1 cellular context compared by ENCODE assay signal in the genomic region with DNA sequence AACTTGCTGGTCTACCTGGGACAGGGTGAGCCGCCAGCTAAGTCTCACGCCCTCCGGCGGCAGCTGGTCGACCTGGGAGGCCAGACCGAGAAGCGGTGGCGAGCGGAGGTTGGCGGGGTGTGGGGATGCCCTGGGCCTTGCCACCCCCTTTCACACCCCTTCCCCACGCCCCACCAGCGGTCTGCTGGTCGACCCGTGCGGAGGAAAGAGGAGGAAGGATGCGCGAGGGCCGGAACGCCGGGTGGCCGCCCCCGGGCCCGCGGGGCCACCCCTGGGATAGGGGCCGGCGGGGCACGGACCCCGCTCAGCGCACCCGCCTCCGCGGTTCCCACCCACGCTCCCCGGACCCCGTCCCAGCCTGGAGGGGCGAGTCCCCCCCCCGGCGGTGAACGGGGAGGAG.
TF ChIP-seq lines count a peak whose summit lies in the region.

No MANE protein-coding gene starts in this region.

TF ChIP-seq in SK-N-SH, 30 proteins besides CTCF, POLR2A, EP300 and RAD21 (continued from another document):
- TF ChIP-seq, protein P1, sequence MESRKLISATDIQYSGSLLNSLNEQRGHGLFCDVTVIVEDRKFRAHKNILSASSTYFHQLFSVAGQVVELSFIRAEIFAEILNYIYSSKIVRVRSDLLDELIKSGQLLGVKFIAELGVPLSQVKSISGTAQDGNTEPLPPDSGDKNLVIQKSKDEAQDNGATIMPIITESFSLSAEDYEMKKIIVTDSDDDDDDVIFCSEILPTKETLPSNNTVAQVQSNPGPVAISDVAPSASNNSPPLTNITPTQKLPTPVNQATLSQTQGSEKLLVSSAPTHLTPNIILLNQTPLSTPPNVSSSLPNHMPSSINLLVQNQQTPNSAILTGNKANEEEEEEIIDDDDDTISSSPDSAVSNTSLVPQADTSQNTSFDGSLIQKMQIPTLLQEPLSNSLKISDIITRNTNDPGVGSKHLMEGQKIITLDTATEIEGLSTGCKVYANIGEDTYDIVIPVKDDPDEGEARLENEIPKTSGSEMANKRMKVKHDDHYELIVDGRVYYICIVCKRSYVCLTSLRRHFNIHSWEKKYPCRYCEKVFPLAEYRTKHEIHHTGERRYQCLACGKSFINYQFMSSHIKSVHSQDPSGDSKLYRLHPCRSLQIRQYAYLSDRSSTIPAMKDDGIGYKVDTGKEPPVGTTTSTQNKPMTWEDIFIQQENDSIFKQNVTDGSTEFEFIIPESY (IDR thresholded peaks at IDR 0.05; ENCODE audit: borderline replicate concordance, low read depth), result no peak
- TF ChIP-seq MEF2A (IDR thresholded peaks at IDR 0.05; ENCODE audit: borderline replicate concordance, low read depth), result no peak
- TF ChIP-seq, protein P2, sequence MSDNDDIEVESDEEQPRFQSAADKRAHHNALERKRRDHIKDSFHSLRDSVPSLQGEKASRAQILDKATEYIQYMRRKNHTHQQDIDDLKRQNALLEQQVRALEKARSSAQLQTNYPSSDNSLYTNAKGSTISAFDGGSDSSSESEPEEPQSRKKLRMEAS (IDR thresholded peaks at IDR 0.05; ENCODE audit: low read depth), result no peak
- no peak for TF ChIP-seq RFX5 (IDR thresholded peaks at IDR 0.05; ENCODE audit: low read length)
- no peak for TF ChIP-seq PBX3 (IDR thresholded peaks at IDR 0.05)
- TF ChIP-seq FOXJ3 (CRISPR knock-in tag; IDR thresholded peaks at IDR 0.05), result no peak
- TF ChIP-seq IRF3 (IDR thresholded peaks at IDR 0.05; ENCODE audit: low read depth, low read length), result no peak
- TF ChIP-seq ELF1 (IDR thresholded peaks at IDR 0.05), result no peak
- TF ChIP-seq NFIC (IDR thresholded peaks at IDR 0.05; ENCODE audit: borderline replicate concordance), result no peak
- no peak for TF ChIP-seq GATA2 (CRISPR knock-in tag; IDR thresholded peaks at IDR 0.05)
